ENCODE assay signal across 1 cellular context in the genomic region with DNA sequence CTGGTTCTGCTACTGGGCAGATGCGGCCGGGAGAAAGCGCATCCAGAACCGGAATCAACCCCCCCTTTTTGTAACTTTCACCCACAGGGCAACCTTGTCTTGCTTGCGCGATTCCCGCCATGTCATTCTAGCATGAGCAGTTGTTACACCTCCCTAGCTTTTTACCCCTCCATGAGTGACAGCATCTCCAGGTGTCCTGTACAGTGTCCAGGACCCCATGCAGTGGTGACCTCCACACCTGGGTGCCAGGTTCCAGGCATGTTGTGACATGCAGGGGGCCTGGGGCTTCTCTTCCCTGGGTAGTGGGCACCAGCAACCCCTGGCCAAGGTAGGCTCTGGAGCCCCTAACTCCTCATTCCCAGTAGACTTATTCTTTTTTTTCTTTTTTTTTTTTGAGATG.
TF ChIP-seq lines count a peak whose summit lies in the region.

No MANE protein-coding gene starts in this region.

TF ChIP-seq in GM12878, 131 proteins besides CTCF, POLR2A, EP300 and RAD21:
- TF ChIP-seq E4F1 (IDR thresholded peaks at IDR 0.05; ENCODE audit: borderline replicate concordance, partially characterized antibody) (no peak), LARP7 (IDR thresholded peaks at IDR 0.05) (no peak), NR2C2 (IDR thresholded peaks at IDR 0.05; ENCODE audit: borderline replicate concordance, control insufficient read depth, insufficient read length, low read depth) (no peak), CHD1 (IDR thresholded peaks at IDR 0.05; ENCODE audit: low read depth, low read length) (no peak)
